8 cellular contexts compared by ENCODE assay signal in genomic region chr1:117735045-117735992, GRCh38.
DNase-seq lines count a peak whose midpoint lies in the region; ATAC-seq lines count a peak whose summit lies in the region.

No MANE protein-coding gene starts in this region.

- H3K4me1 Mint-ChIP-seq in T-helper 1 cell treated with Interleukin-12 subunit alpha and Interleukin-12 subunit beta and Interleukin-4 antibody, amounts not matched to agents 30 μg/mL and 1 μg/mL, for 36 hours (ENCODE audit: low read depth), result peaks cover 12% of the 10 kb centered on the region
- peaks cover 14 to 23% (median 19%) of the 10 kb centered on the region in 7 donors for H3K4me1 Mint-ChIP-seq in naive thymus-derived CD4-positive, alpha-beta T cell

- no peaks in the 10 kb centered on the region for H3K4me1 ChIP-seq in effector memory CD4-positive, alpha-beta T cell (ENCODE audit: control insufficient read depth, insufficient read depth, low read length, poor library complexity, severe bottlenecking)
- peaks cover 6 to 11% of the 10 kb centered on the region in 2 donors for H3K4me1 ChIP-seq in naive thymus-derived CD4-positive, alpha-beta T cell (ENCODE audit: control insufficient read depth in 2 of 2, insufficient read depth in 2 of 2, low read length in 2 of 2)

- peak overlapping the region; percentile 37 for H3K4me3 ChIP-seq in effector memory CD4-positive, alpha-beta T cell (ENCODE audit: insufficient read depth, low read depth, low read length, poor library complexity, severe bottlenecking)
- H3K4me3 ChIP-seq in naive thymus-derived CD4-positive, alpha-beta T cell (ENCODE audit: low read length), result peak overlapping the region; percentile 59

- intact Hi-C loops in naive thymus-derived CD4-positive, alpha-beta T cell (cut with micrococcal nuclease), result loop anchor here (1.0 to 5.0 kb wide), 3 partner anchors 73 to 130 kb away; no protein-coding TSS in a partner anchor

- peak; percentile 1 for DNase-seq in DMS79 (lab: John Stamatoyannopoulos, UW)
- peak in 1 of 3 donors; percentile 18 for DNase-seq in effector memory CD4-positive, alpha-beta T cell
- peak in 7 of 9 donors; percentile 19 to 53 (median 44) for DNase-seq in naive thymus-derived CD4-positive, alpha-beta T cell
- DNase-seq in NCI-H82 (lab: John Stamatoyannopoulos, UW), result no peak
- no peak for DNase-seq in HK-2 (ENCODE audit: unreplicated experiment)

- peaks cover 18% of the 10 kb centered on the region for H3K27me3 Mint-ChIP-seq in T-helper 1 cell treated with Interleukin-12 subunit alpha and Interleukin-12 subunit beta and Interleukin-4 antibody, amounts not matched to agents 30 μg/mL and 1 μg/mL, for 36 hours (ENCODE audit: low read depth)
- peaks cover 0 to 11% (median 0%) of the 10 kb centered on the region in 5 donors for H3K27me3 Mint-ChIP-seq in naive thymus-derived CD4-positive, alpha-beta T cell

- no peaks in the 10 kb centered on the region for H3K9me3 Mint-ChIP-seq in T-helper 1 cell treated with Interleukin-12 subunit alpha and Interleukin-12 subunit beta and Interleukin-4 antibody, amounts not matched to agents 30 μg/mL and 1 μg/mL, for 36 hours
- H3K9me3 Mint-ChIP-seq in naive thymus-derived CD4-positive, alpha-beta T cell, result peaks cover 0 to 1% (median 0%) of the 10 kb centered on the region in 11 donors

- CTCF ChIA-PET in naive thymus-derived CD4-positive, alpha-beta T cell (lab: Charles Lee), result interaction anchor here (1.0 kb wide), 1 partner anchor 200 kb away, joined by 3 read pairs; no protein-coding TSS in a partner anchor

- H3K36me3 ChIP-seq in effector memory CD4-positive, alpha-beta T cell (ENCODE audit: control insufficient read depth, insufficient read depth, low read length), result no peaks in the 10 kb centered on the region
- H3K36me3 ChIP-seq in naive thymus-derived CD4-positive, alpha-beta T cell (ENCODE audit: control insufficient read depth in 2 of 3, insufficient read depth in 3 of 3, low read length in 3 of 3), result no peaks in the 10 kb centered on the region

- H3K27ac Mint-ChIP-seq in T-helper 1 cell treated with Interleukin-12 subunit alpha and Interleukin-12 subunit beta and Interleukin-4 antibody, amounts not matched to agents 30 μg/mL and 1 μg/mL, for 36 hours, result peak overlapping the region; percentile 83
- H3K27ac Mint-ChIP-seq in naive thymus-derived CD4-positive, alpha-beta T cell, result peak overlapping the region; percentile 83 to 97 (median 92)

- no peaks in the 10 kb centered on the region for H3K27me3 ChIP-seq in effector memory CD4-positive, alpha-beta T cell (replicated peaks; ENCODE audit: control insufficient read depth, insufficient read depth, low read length, poor library complexity, severe bottlenecking)
- no peaks in the 10 kb centered on the region for H3K27me3 ChIP-seq in naive thymus-derived CD4-positive, alpha-beta T cell (ENCODE audit: control insufficient read depth in 2 of 2, insufficient read depth in 2 of 2, low read length in 2 of 2)

- H3K27ac ChIP-seq in effector memory CD4-positive, alpha-beta T cell (ENCODE audit: insufficient read depth, low read length, poor library complexity, severe bottlenecking), result peak overlapping the region; percentile 39
- H3K27ac ChIP-seq in naive thymus-derived CD4-positive, alpha-beta T cell (ENCODE audit: low read depth, low read length), result peak overlapping the region; percentile 66

- no peaks in the 10 kb centered on the region for H3K9me3 ChIP-seq in effector memory CD4-positive, alpha-beta T cell (ENCODE audit: control insufficient read depth, low read length)
- H3K9me3 ChIP-seq in naive thymus-derived CD4-positive, alpha-beta T cell (ENCODE audit: control insufficient read depth in 2 of 3, low read length in 3 of 3), result no peaks in the 10 kb centered on the region

- peak; percentile 51 for ATAC-seq in HG02678 (IDR thresholded peaks at IDR 0.05; ENCODE audit: unreplicated experiment)
- ATAC-seq in naive thymus-derived CD4-positive, alpha-beta T cell, result peak; percentile 58
- ATAC-seq in GM21717 (IDR thresholded peaks at IDR 0.05; ENCODE audit: unreplicated experiment), result no peak

- H3K36me3 Mint-ChIP-seq in T-helper 1 cell treated with Interleukin-12 subunit alpha and Interleukin-12 subunit beta and Interleukin-4 antibody, amounts not matched to agents 30 μg/mL and 1 μg/mL, for 36 hours (ENCODE audit: low read depth), result peaks cover 2% of the 10 kb centered on the region
- H3K36me3 Mint-ChIP-seq in naive thymus-derived CD4-positive, alpha-beta T cell, result peaks cover 0 to 1% (median 0%) of the 10 kb centered on the region in 5 donors

- POLR2A ChIA-PET in naive thymus-derived CD4-positive, alpha-beta T cell (lab: Charles Lee), result no interaction called here

- H3K4me3 Mint-ChIP-seq in T-helper 1 cell treated with Interleukin-12 subunit alpha and Interleukin-12 subunit beta and Interleukin-4 antibody, amounts not matched to agents 30 μg/mL and 1 μg/mL, for 36 hours, result peak overlapping the region; percentile 66
- peak overlapping the region; percentile 67 to 90 (median 81) for H3K4me3 Mint-ChIP-seq in naive thymus-derived CD4-positive, alpha-beta T cell

Comparison
In these comparisons a context has a peak if more than half of its experiments do, and no peak if none do; other contexts are left out.
1. DNase-seq: peak in DMS79 (single experiment) and naive thymus-derived CD4-positive, alpha-beta T cell (7 of 9); none in NCI-H82 (single experiment) and HK-2 (single experiment).